12 cellular contexts compared by ENCODE assay signal in the genomic region with DNA sequence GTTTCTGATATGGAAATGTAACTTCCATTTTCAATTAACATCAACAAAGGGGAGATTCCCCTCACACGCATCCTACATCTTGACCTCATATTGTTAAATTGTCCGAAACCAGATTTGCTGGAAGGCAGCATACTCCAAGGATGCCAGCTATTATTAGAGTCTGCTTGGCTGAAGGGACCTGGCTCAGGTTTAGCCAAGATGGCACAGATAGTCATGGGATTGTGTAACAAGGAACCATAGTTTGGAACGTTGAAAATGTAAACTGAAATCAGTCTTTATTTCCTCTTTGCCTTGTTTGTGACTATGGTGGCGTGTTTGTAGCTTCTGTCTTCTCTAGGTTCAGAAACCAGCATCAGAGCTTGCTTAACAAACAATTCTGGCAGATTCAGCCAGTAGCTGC. TPM values are rescaled to one million over a fixed set of nuclear protein-coding genes. Genes with fewer than 3 reads are reported as not detected.
DNase-seq lines count a peak whose midpoint lies in the region; ATAC-seq and TF ChIP-seq lines count a peak whose summit lies in the region.
"Had no signal": no experiment of that assay in that cellular context is flagged by ENCODE, and none has a peak within 500 bp of the region (broad histone marks: within the 10 kb centered on the region; RNA-seq: fewer than 3 reads in every experiment).

No MANE protein-coding gene starts in this region.

- H3K27me3 Mint-ChIP-seq in stimulated activated naive CD8-positive, alpha-beta T cell treated with anti-CD3 and anti-CD28 coated beads, Interleukin-15, Interleukin-2, amounts not matched to agents 100 ng/mL and 50 ng/mL, for 24 hours: no peaks in the 10 kb centered on the region
- H3K27me3 Mint-ChIP-seq in T-helper 2 cell treated with Interferon-gamma antibody and Interleukin-4, amounts not matched to agents 5 μg/mL and 100 μg/mL, for 36 hours (ENCODE audit: low read depth): peaks cover 3% of the 10 kb centered on the region

- intact Hi-C loops in vagina (cut with DNase I): no loop called here

- H3K4me1 ChIP-seq in vagina: peaks cover 5% of the 10 kb centered on the region
- H3K4me1 ChIP-seq: BE2C had no signal

- H3K9me3 Mint-ChIP-seq in stimulated activated naive CD8-positive, alpha-beta T cell treated with anti-CD3 and anti-CD28 coated beads, Interleukin-15, Interleukin-2, amounts not matched to agents 100 ng/mL and 50 ng/mL, for 24 hours: no peaks in the 10 kb centered on the region
- no peaks in the 10 kb centered on the region for H3K9me3 Mint-ChIP-seq in T-helper 2 cell treated with Interferon-gamma antibody and Interleukin-4, amounts not matched to agents 5 μg/mL and 100 μg/mL, for 36 hours

- H3K27me3 ChIP-seq in vagina: no peaks in the 10 kb centered on the region
- H3K27me3 ChIP-seq: BE2C had no signal

- no peak for TF ChIP-seq POLR2A in vagina (IDR thresholded peaks at IDR 0.05)

- DNase-seq in stimulated activated naive CD8-positive, alpha-beta T cell treated with anti-CD3 and anti-CD28 coated beads, Interleukin-15, Interleukin-2, amounts not matched to agents 100 U/mL and 50 U/mL, for 24 hours: no peak
- no peak for DNase-seq in T-helper 2 cell treated with Interferon-gamma antibody and Interleukin-4, amounts not matched to agents 5 μg/mL and 100 μg/mL, for 36 hours (ENCODE audit: low spot score)
- no peak for DNase-seq in left lobe of liver (ENCODE audit: low spot score)
- no peak for DNase-seq in vagina (ENCODE audit: extremely low spot score in 2 of 2)
- DNase-seq in DMS 273 (lab: John Stamatoyannopoulos, UW; ENCODE audit: unreplicated experiment): no peak
- DNase-seq: BE2C, foreskin melanocyte, NCI-H226 had no signal

- no peak for ATAC-seq in stimulated activated naive CD8-positive, alpha-beta T cell treated with anti-CD3 and anti-CD28 coated beads, Interleukin-15, Interleukin-2, amounts not matched to agents 100 U/mL and 50 U/mL, for 24 hours
- ATAC-seq in left lobe of liver (peak; percentile 26), GM21529 (IDR thresholded peaks at IDR 0.05; ENCODE audit: unreplicated experiment) (no peak), GM21737 (IDR thresholded peaks at IDR 0.05; ENCODE audit: unreplicated experiment) (no peak)

- H3K36me3 Mint-ChIP-seq in stimulated activated naive CD8-positive, alpha-beta T cell treated with anti-CD3 and anti-CD28 coated beads, Interleukin-15, Interleukin-2, amounts not matched to agents 100 ng/mL and 50 ng/mL, for 24 hours (ENCODE audit: low read depth): no peaks in the 10 kb centered on the region
- peaks cover 5% of the 10 kb centered on the region for H3K36me3 Mint-ChIP-seq in T-helper 2 cell treated with Interferon-gamma antibody and Interleukin-4, amounts not matched to agents 5 μg/mL and 100 μg/mL, for 36 hours (ENCODE audit: low read depth)

- peaks cover 52% of the 10 kb centered on the region for H3K4me1 Mint-ChIP-seq in stimulated activated naive CD8-positive, alpha-beta T cell treated with anti-CD3 and anti-CD28 coated beads, Interleukin-15, Interleukin-2, amounts not matched to agents 100 ng/mL and 50 ng/mL, for 24 hours (ENCODE audit: low read depth)
- peaks cover 59% of the 10 kb centered on the region for H3K4me1 Mint-ChIP-seq in T-helper 2 cell treated with Interferon-gamma antibody and Interleukin-4, amounts not matched to agents 5 μg/mL and 100 μg/mL, for 36 hours (ENCODE audit: low read depth)

- no peaks in the 10 kb centered on the region for H3K36me3 ChIP-seq in vagina
- H3K36me3 ChIP-seq: BE2C had no signal

- H3K4me3 ChIP-seq in vagina: no peak overlapping the region
- H3K4me3 ChIP-seq: coronary artery had no signal

- H3K27ac ChIP-seq in vagina: no peak overlapping the region
- H3K27ac ChIP-seq: coronary artery had no signal

- H3K27ac Mint-ChIP-seq in stimulated activated naive CD8-positive, alpha-beta T cell treated with anti-CD3 and anti-CD28 coated beads, Interleukin-15, Interleukin-2, amounts not matched to agents 100 ng/mL and 50 ng/mL, for 24 hours: peak overlapping the region; percentile 58
- peak overlapping the region; percentile 92 for H3K27ac Mint-ChIP-seq in T-helper 2 cell treated with Interferon-gamma antibody and Interleukin-4, amounts not matched to agents 5 μg/mL and 100 μg/mL, for 36 hours

- H3K4me3 Mint-ChIP-seq in stimulated activated naive CD8-positive, alpha-beta T cell treated with anti-CD3 and anti-CD28 coated beads, Interleukin-15, Interleukin-2, amounts not matched to agents 100 ng/mL and 50 ng/mL, for 24 hours: peak overlapping the region; percentile 63
- peak overlapping the region; percentile 72 for H3K4me3 Mint-ChIP-seq in T-helper 2 cell treated with Interferon-gamma antibody and Interleukin-4, amounts not matched to agents 5 μg/mL and 100 μg/mL, for 36 hours

- H3K9me3 ChIP-seq in vagina: no peaks in the 10 kb centered on the region
- H3K9me3 ChIP-seq: BE2C had no signal

- TF ChIP-seq CTCF in vagina (IDR thresholded peaks at IDR 0.05): no peak

RNA-seq across cellular contexts. Expression of gene ARSG, which starts 5.9 kb away (rescaled TPM):
- total RNA-seq in left lobe of liver (3.4 TPM), vagina (8.1 TPM)

RNA-seq across cellular contexts. Expression of gene SLC16A6, which starts 6.2 kb away (rescaled TPM):
- total RNA-seq in left lobe of liver (0.40 TPM), vagina (2.7 TPM)

RNA-seq across cellular contexts. Expression of gene AMZ2, which starts 49.3 kb away (rescaled TPM):
- total RNA-seq in left lobe of liver (21.1 TPM), vagina (39.8 TPM)
